ENCODE assay signal across 3 cellular contexts in genomic region chr2:11616097-11616687, GRCh38.
TF ChIP-seq lines count a peak whose summit lies in the region.

No MANE protein-coding gene starts in this region.

TF ChIP-seq in SK-N-SH, 30 proteins besides CTCF, POLR2A, EP300 and RAD21 (continued from another document):
- TF ChIP-seq MXI1 (IDR thresholded peaks at IDR 0.05; ENCODE audit: low read depth, low read length) (no peak), RXRA (IDR thresholded peaks at IDR 0.05; ENCODE audit: borderline replicate concordance, low read depth) (no peak), GABPA (IDR thresholded peaks at IDR 0.05; ENCODE audit: low read depth) (no peak), NFIC (IDR thresholded peaks at IDR 0.05; ENCODE audit: borderline replicate concordance) (no peak), REST (IDR thresholded peaks at IDR 0.05; ENCODE audit: low read depth, low read length) (peak; percentile 83; the same call in 1 of the 2 replicates)

TF ChIP-seq in SK-N-SH treated with all-trans-retinoic acid at 6 μM for 48 hours, 23 proteins besides CTCF, POLR2A, EP300 and RAD21 (continued from another document):
- TF ChIP-seq PATZ1 (CRISPR knock-in tag; IDR thresholded peaks at IDR 0.05; ENCODE audit: borderline replicate concordance) (no peak), SNAI2 (CRISPR knock-in tag; IDR thresholded peaks at IDR 0.05) (no peak), RARB (CRISPR knock-in tag; IDR thresholded peaks at IDR 0.05) (no peak), ZNF8 (CRISPR knock-in tag; IDR thresholded peaks at IDR 0.05) (no peak), ZFP30 (CRISPR knock-in tag; IDR thresholded peaks at IDR 0.05) (no peak)
TF ChIP-seq in SK-N-SH treated with all-trans-retinoic acid at 6 μM for 48 hours: peak in this region for 0.

TF ChIP-seq in HEK293, 187 proteins besides CTCF, POLR2A, EP300 and RAD21:
- TF ChIP-seq REST (tag by site-specific recombination; IDR thresholded peaks at IDR 0.05) (peak; percentile 95), ZNF792 (tag by site-specific recombination; IDR thresholded peaks at IDR 0.05) (no peak)
